1 cellular context compared by ENCODE assay signal in the genomic region with DNA sequence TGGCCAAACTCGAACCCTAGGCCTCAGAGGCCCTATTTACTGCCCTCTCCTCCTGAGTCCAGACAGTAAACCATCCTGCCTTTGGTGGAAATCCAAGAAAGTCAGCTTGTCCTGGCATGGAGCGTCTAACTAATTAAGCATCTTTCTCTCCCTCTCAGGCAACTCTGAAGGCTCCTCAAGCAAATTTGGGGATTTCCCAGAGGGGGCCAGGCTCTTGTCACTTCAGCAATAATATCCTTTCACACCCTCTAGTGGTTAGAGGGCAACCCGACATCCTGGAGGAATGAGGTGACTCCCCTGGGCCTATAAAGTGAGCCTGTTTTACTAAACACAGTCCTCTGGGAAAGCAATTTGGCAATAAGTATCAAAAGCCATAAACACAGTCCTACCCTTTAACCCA.
TF ChIP-seq lines count a peak whose summit lies in the region.

No MANE protein-coding gene starts in this region.

TF ChIP-seq in GM23338, 12 proteins besides CTCF, POLR2A, EP300 and RAD21 (continued from another document):
- no peak for TF ChIP-seq POLR2AphosphoS5 (IDR thresholded peaks at IDR 0.05; ENCODE audit: low read depth)
- TF ChIP-seq ZNF114 (CRISPR knock-in tag; IDR thresholded peaks at IDR 0.05), result no peak
- TF ChIP-seq JUNB (IDR thresholded peaks at IDR 0.05; ENCODE audit: unreplicated experiment), result no peak
- no peak for TF ChIP-seq NANOG (IDR thresholded peaks at IDR 0.05; ENCODE audit: borderline replicate concordance)
- TF ChIP-seq ZNF331 (CRISPR knock-in tag; IDR thresholded peaks at IDR 0.05; ENCODE audit: low read depth), result no peak
- no peak for TF ChIP-seq STAT1 (IDR thresholded peaks at IDR 0.05; ENCODE audit: unreplicated experiment)
- TF ChIP-seq, protein P1, sequence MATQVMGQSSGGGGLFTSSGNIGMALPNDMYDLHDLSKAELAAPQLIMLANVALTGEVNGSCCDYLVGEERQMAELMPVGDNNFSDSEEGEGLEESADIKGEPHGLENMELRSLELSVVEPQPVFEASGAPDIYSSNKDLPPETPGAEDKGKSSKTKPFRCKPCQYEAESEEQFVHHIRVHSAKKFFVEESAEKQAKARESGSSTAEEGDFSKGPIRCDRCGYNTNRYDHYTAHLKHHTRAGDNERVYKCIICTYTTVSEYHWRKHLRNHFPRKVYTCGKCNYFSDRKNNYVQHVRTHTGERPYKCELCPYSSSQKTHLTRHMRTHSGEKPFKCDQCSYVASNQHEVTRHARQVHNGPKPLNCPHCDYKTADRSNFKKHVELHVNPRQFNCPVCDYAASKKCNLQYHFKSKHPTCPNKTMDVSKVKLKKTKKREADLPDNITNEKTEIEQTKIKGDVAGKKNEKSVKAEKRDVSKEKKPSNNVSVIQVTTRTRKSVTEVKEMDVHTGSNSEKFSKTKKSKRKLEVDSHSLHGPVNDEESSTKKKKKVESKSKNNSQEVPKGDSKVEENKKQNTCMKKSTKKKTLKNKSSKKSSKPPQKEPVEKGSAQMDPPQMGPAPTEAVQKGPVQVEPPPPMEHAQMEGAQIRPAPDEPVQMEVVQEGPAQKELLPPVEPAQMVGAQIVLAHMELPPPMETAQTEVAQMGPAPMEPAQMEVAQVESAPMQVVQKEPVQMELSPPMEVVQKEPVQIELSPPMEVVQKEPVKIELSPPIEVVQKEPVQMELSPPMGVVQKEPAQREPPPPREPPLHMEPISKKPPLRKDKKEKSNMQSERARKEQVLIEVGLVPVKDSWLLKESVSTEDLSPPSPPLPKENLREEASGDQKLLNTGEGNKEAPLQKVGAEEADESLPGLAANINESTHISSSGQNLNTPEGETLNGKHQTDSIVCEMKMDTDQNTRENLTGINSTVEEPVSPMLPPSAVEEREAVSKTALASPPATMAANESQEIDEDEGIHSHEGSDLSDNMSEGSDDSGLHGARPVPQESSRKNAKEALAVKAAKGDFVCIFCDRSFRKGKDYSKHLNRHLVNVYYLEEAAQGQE (IDR thresholded peaks at IDR 0.05; ENCODE audit: unreplicated experiment), result no peak
- TF ChIP-seq EZH2phosphoT487 (IDR thresholded peaks at IDR 0.05; ENCODE audit: unreplicated experiment), result no peak
